ENCODE assay signal across 10 cellular contexts in the genomic region with DNA sequence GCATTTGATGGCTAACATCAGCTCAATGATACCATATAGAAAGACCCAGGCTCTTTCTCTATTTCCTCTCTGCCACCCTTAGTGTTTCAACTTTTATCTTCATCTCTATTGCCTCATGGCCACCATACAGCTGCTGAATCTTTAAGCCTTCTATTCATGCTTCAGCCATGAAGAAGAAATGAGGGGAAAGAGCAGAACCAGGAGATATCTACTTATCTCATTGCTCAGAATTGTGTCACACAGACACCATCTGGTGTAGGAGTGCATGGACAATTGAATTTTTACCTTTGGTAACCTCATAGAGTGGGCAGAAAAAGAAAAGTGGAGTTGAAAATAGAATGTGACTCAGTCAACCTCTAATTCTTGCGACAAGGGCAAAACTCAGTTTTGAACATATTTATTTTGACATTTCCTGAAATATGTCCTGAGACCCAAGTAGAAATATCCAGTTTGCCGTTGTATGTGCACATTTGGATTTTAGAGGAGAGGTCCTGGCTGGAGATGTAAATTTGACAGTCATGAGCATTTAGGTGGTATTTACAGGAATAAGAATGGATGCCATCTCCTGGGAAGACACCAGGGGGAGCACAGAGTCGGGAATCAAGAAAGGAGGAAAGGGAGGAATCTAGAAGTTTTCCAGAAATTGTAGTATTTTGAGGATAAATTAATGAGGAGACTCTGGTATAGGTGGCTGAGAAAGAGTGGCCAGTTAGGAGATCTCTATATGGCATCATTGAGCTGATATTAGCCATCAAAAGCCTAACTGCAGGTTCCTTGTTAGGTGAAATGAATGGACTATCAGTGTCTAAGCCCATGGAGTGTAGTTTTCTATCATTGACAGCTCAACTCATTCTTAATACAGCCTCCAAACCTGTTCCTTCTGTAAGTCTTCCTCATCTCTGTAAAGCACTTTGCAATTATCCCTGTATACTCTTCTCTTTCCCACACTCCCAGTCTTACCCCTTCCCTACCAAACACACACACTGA. TPM values are rescaled to one million over a fixed set of nuclear protein-coding genes. Genes with fewer than 3 reads are reported as not detected.
DNase-seq lines count a peak whose midpoint lies in the region; ATAC-seq and TF ChIP-seq lines count a peak whose summit lies in the region.
"Had no signal": no experiment of that assay in that cellular context is flagged by ENCODE, and none has a peak within 500 bp of the region (broad histone marks: within the 10 kb centered on the region; RNA-seq: fewer than 3 reads in every experiment).

No MANE protein-coding gene starts in this region.

- H3K4me1 ChIP-seq in OCI-LY7 (ENCODE audit: insufficient read depth, low read length, poor library complexity, severe bottlenecking): peaks cover 25% of the 10 kb centered on the region
- H3K4me1 ChIP-seq in osteoblast (ENCODE audit: insufficient read depth, low read length): no peaks in the 10 kb centered on the region

- H3K9me3 Mint-ChIP-seq in stimulated activated effector memory CD8-positive, alpha-beta T cell treated with anti-CD3 and anti-CD28 coated beads, Interleukin-12 subunit alpha, Interleukin-12 subunit beta, amount 100 ng/mL, for 72 hours: no peaks in the 10 kb centered on the region
- no peaks in the 10 kb centered on the region for H3K9me3 Mint-ChIP-seq in activated CD4-positive, alpha-beta memory T cell treated with anti-CD3 and anti-CD28 coated beads, Interleukin-2, amount 10 ng/mL, durations not matched to agents 7 days and 5 days
- H3K9me3 Mint-ChIP-seq: T-helper 1 cell treated with Interleukin-12 subunit alpha and Interleukin-12 subunit beta and Interleukin-4 antibody, amounts not matched to agents 30 μg/mL and 1 μg/mL, for 36 hours had no signal

- POLR2A ChIA-PET in OCI-LY7 (lab: Charles Lee): interaction anchor here (0.9 kb wide), 1 partner anchor 62 kb away, joined by 3 read pairs; no protein-coding TSS in a partner anchor
- POLR2A ChIA-PET in activated CD4-positive, alpha-beta memory T cell treated with anti-CD3 and anti-CD28 coated beads, Interleukin-2, amount 10 ng/mL, durations not matched to agents 7 days and 5 days (lab: Charles Lee): no interaction called here

- H4K20me1 ChIP-seq in OCI-LY7 (ENCODE audit: insufficient read depth, low read length) (no peaks in the 10 kb centered on the region), osteoblast (ENCODE audit: insufficient read depth, low read length) (no peaks in the 10 kb centered on the region)

- H3K9me3 ChIP-seq in OCI-LY7 (ENCODE audit: low read length): no peaks in the 10 kb centered on the region
- no peaks in the 10 kb centered on the region for H3K9me3 ChIP-seq in osteoblast (ENCODE audit: low read depth, low read length)

- H3K27me3 ChIP-seq in osteoblast (ENCODE audit: insufficient read depth, low read length): peaks cover 15% of the 10 kb centered on the region

- H3K4me1 Mint-ChIP-seq in stimulated activated effector memory CD8-positive, alpha-beta T cell treated with anti-CD3 and anti-CD28 coated beads, Interleukin-12 subunit alpha, Interleukin-12 subunit beta, amount 100 ng/mL, for 72 hours: no peaks in the 10 kb centered on the region
- peaks cover 4% of the 10 kb centered on the region for H3K4me1 Mint-ChIP-seq in activated CD4-positive, alpha-beta memory T cell treated with anti-CD3 and anti-CD28 coated beads, Interleukin-2, amount 10 ng/mL, durations not matched to agents 7 days and 5 days

- H3K4me2 ChIP-seq in OCI-LY7 (ENCODE audit: low read length): no peak overlapping the region
- no peak overlapping the region for H3K4me2 ChIP-seq in osteoblast (ENCODE audit: insufficient read depth, low read length)

- H3K27me3 Mint-ChIP-seq in activated CD4-positive, alpha-beta memory T cell treated with anti-CD3 and anti-CD28 coated beads, Interleukin-2, amount 10 ng/mL, durations not matched to agents 7 days and 5 days: peaks cover 9% of the 10 kb centered on the region

- H3K4me3 ChIP-seq in OCI-LY7 (ENCODE audit: low read depth, low read length, poor library complexity, severe bottlenecking) (no peak overlapping the region), fibroblast of mammary gland (ENCODE audit: control insufficient read depth, low read depth, low read length) (no peak overlapping the region), osteoblast (ENCODE audit: insufficient read depth, low read length) (no peak overlapping the region)
- H3K4me3 ChIP-seq: skin epidermis had no signal

- DNase-seq in OCI-LY7 (ENCODE audit: low spot score): no peak
- DNase-seq in fibroblast of mammary gland (ENCODE audit: low read depth): peak; percentile 51
- DNase-seq in osteoblast (ENCODE audit: insufficient read length, low spot score, missing footprints): peak; percentile 55
- no peak for DNase-seq in stimulated activated effector memory CD8-positive, alpha-beta T cell treated with anti-CD3 and anti-CD28 coated beads, Interleukin-12 subunit alpha, Interleukin-12 subunit beta, amount 100 ng/mL, for 72 hours (ENCODE audit: low spot score in 2 of 2)
- no peak for DNase-seq in activated CD4-positive, alpha-beta T cell treated with anti-CD3 and anti-CD28 coated beads, Interleukin-2, amount 50 U/mL, for 4 hours
- DNase-seq in activated CD4-positive, alpha-beta memory T cell treated with anti-CD3 and anti-CD28 coated beads, Interleukin-2, amount 10 ng/mL, durations not matched to agents 7 days and 5 days: no peak

- H3K36me3 ChIP-seq in OCI-LY7 (ENCODE audit: insufficient read depth, low read length): peaks cover 28% of the 10 kb centered on the region
- H3K36me3 ChIP-seq in osteoblast (ENCODE audit: insufficient read depth, low read length): no peaks in the 10 kb centered on the region

- no peak overlapping the region for H3K27ac ChIP-seq in OCI-LY7 (ENCODE audit: low read depth, low read length, poor library complexity, severe bottlenecking)
- no peak overlapping the region for H3K27ac ChIP-seq in osteoblast (ENCODE audit: low read depth, low read length)
- H3K27ac ChIP-seq: skin epidermis had no signal

- no peak overlapping the region for H3K27ac Mint-ChIP-seq in stimulated activated effector memory CD8-positive, alpha-beta T cell treated with anti-CD3 and anti-CD28 coated beads, Interleukin-12 subunit alpha, Interleukin-12 subunit beta, amount 100 ng/mL, for 72 hours
- H3K27ac Mint-ChIP-seq in activated CD4-positive, alpha-beta memory T cell treated with anti-CD3 and anti-CD28 coated beads, Interleukin-2, amount 10 ng/mL, durations not matched to agents 7 days and 5 days: no peak overlapping the region
- H3K27ac Mint-ChIP-seq: T-helper 1 cell treated with Interleukin-12 subunit alpha and Interleukin-12 subunit beta and Interleukin-4 antibody, amounts not matched to agents 30 μg/mL and 1 μg/mL, for 36 hours had no signal

- H3K36me3 Mint-ChIP-seq in stimulated activated effector memory CD8-positive, alpha-beta T cell treated with anti-CD3 and anti-CD28 coated beads, Interleukin-12 subunit alpha, Interleukin-12 subunit beta, amount 100 ng/mL, for 72 hours: no peaks in the 10 kb centered on the region
- no peaks in the 10 kb centered on the region for H3K36me3 Mint-ChIP-seq in activated CD4-positive, alpha-beta memory T cell treated with anti-CD3 and anti-CD28 coated beads, Interleukin-2, amount 10 ng/mL, durations not matched to agents 7 days and 5 days (ENCODE audit: low read depth)

- no peak for ATAC-seq in HG03039 (IDR thresholded peaks at IDR 0.05; ENCODE audit: unreplicated experiment)
- ATAC-seq in stimulated activated effector memory CD8-positive, alpha-beta T cell treated with anti-CD3 and anti-CD28 coated beads, Interleukin-12 subunit alpha, Interleukin-12 subunit beta, amount 100 ng/mL, for 72 hours: no peak

- intact Hi-C loops in OCI-LY7 (cut with micrococcal nuclease; ENCODE audit: unreplicated experiment): no loop called here

- no peaks in the 10 kb centered on the region; the same call in 1 of the 2 replicates for H3K79me2 ChIP-seq in OCI-LY7 (ENCODE audit: insufficient read depth, low read depth, low read length)
- H3K79me2 ChIP-seq in osteoblast (ENCODE audit: insufficient read depth, low read length): no peaks in the 10 kb centered on the region

- BruUV-seq in OCI-LY7 (replicated peaks; lab: Mats Ljungman, UMichigan): no TSS peak

- CTCF ChIA-PET in OCI-LY7 (lab: Charles Lee; ENCODE audit: unreplicated experiment): no interaction called here
- CTCF ChIA-PET in activated CD4-positive, alpha-beta memory T cell treated with anti-CD3 and anti-CD28 coated beads, Interleukin-2, amount 10 ng/mL, durations not matched to agents 7 days and 5 days (lab: Charles Lee): no interaction called here

- TF ChIP-seq CTCF in GM12873 (IDR thresholded peaks at IDR 0.05; ENCODE audit: insufficient read depth, low read depth, low read length, missing control alignments): peak; percentile 45
- TF ChIP-seq CTCF in OCI-LY7 (conservative IDR thresholded peaks at IDR 0.05; ENCODE audit: low read length): peak; percentile 67
- peak; percentile 89 for TF ChIP-seq CTCF in fibroblast of mammary gland (conservative IDR thresholded peaks at IDR 0.05; ENCODE audit: control insufficient read depth, insufficient read depth, low read depth, low read length)
- peak; percentile 84 for TF ChIP-seq CTCF in osteoblast (IDR thresholded peaks at IDR 0.05; ENCODE audit: extremely low read depth, low read depth, low read length)

- no peak overlapping the region for H3K4me3 Mint-ChIP-seq in stimulated activated effector memory CD8-positive, alpha-beta T cell treated with anti-CD3 and anti-CD28 coated beads, Interleukin-12 subunit alpha, Interleukin-12 subunit beta, amount 100 ng/mL, for 72 hours
- H3K4me3 Mint-ChIP-seq in activated CD4-positive, alpha-beta memory T cell treated with anti-CD3 and anti-CD28 coated beads, Interleukin-2, amount 10 ng/mL, durations not matched to agents 7 days and 5 days: no peak overlapping the region
- H3K4me3 Mint-ChIP-seq: T-helper 1 cell treated with Interleukin-12 subunit alpha and Interleukin-12 subunit beta and Interleukin-4 antibody, amounts not matched to agents 30 μg/mL and 1 μg/mL, for 36 hours had no signal

- no peak overlapping the region for H2AFZ ChIP-seq in OCI-LY7 (ENCODE audit: low read length)
- H2AFZ ChIP-seq in osteoblast (ENCODE audit: low read length): no peak overlapping the region

- H3K9me2 ChIP-seq in OCI-LY7 (ENCODE audit: insufficient read depth, low read length): no peaks in the 10 kb centered on the region

RNA-seq across cellular contexts. Expression of gene GAPT, which starts 7.0 kb away (rescaled TPM):
- total RNA-seq in OCI-LY7 (2014; rRNA removed; shearing (Covaris generic)): 15.1 and 16.6 TPM in 2 replicates
- total RNA-seq in OCI-LY7 (2022): 9.0 and 11.2 TPM in 2 replicates
- not detected in 2 replicates for total RNA-seq in osteoblast
- not detected for total RNA-seq in activated CD4-positive, alpha-beta memory T cell treated with anti-CD3 and anti-CD28 coated beads, Interleukin-2, amount 10 ng/mL, durations not matched to agents 7 days and 5 days

RNA-seq across cellular contexts. Expression of gene PLK2, which starts 38.4 kb away (rescaled TPM):
- total RNA-seq in OCI-LY7 (2014; rRNA removed; shearing (Covaris generic)): 0.19 TPM in 1 of 2 replicates, not detected in the other
- total RNA-seq in OCI-LY7 (2022): 0.59 TPM in 1 of 2 replicates, not detected in the other
- total RNA-seq in osteoblast: 220 and 299 TPM in 2 replicates
- 1 to 10 TPM; 3.5 to 4.2 TPM for total RNA-seq in activated CD4-positive, alpha-beta memory T cell treated with anti-CD3 and anti-CD28 coated beads, Interleukin-2, amount 10 ng/mL, durations not matched to agents 7 days and 5 days

Comparison
In these comparisons a context has a peak if more than half of its experiments do, and no peak if none do; other contexts are left out.
1. DNase-seq: peak in fibroblast of mammary gland (single experiment) and osteoblast (single experiment); none in OCI-LY7 (single experiment), stimulated activated effector memory CD8-positive, alpha-beta T cell treated with anti-CD3 and anti-CD28 coated beads, Interleukin-12 subunit alpha, Interleukin-12 subunit beta, amount 100 ng/mL, for 72 hours (0 of 2), activated CD4-positive, alpha-beta T cell treated with anti-CD3 and anti-CD28 coated beads, Interleukin-2, amount 50 U/mL, for 4 hours (0 of 2) and activated CD4-positive, alpha-beta memory T cell treated with anti-CD3 and anti-CD28 coated beads, Interleukin-2, amount 10 ng/mL, durations not matched to agents 7 days and 5 days (single experiment).
2. RNA of gene PLK2, which starts 38.4 kb away (total RNA-seq): 220 to 299 TPM in osteoblast; 3.5 to 4.2 TPM in activated CD4-positive, alpha-beta memory T cell treated with anti-CD3 and anti-CD28 coated beads, Interleukin-2, amount 10 ng/mL, durations not matched to agents 7 days and 5 days and 0.19 to 0.59 TPM in OCI-LY7; every median in the first group is over 10 times any median in the second.
3. Peak in every context shown above with its lines, with median percentiles within 50 percentile points of each other: CTCF ChIP-seq.